Comparison of ENCODE assay signal across 8 cellular contexts in genomic region chr2:133421516-133422324, GRCh38.
DNase-seq lines count a peak whose midpoint lies in the region; ATAC-seq and TF ChIP-seq lines count a peak whose summit lies in the region.

No MANE protein-coding gene starts in this region.

- H3K27ac ChIP-seq in OCI-LY7 (ENCODE audit: low read depth, low read length, poor library complexity, severe bottlenecking): no peak overlapping the region

- no peaks in the 10 kb centered on the region for H3K4me1 ChIP-seq in OCI-LY7 (ENCODE audit: insufficient read depth, low read length, poor library complexity, severe bottlenecking)

- DNase-seq in DMS53 (lab: John Stamatoyannopoulos, UW): peak; percentile 71
- DNase-seq in NCI-H1092 (lab: John Stamatoyannopoulos, UW): peak; percentile 8
- DNase-seq in glomerular visceral epithelial cell (ENCODE audit: extremely low spot score): peak; percentile 84
- DNase-seq in OCI-LY7 (ENCODE audit: low spot score): no peak
- DNase-seq in Kasumi-1 (lab: John Stamatoyannopoulos, UW): no peak
- no peak for DNase-seq in NCI-H146 (lab: John Stamatoyannopoulos, UW)
- no peak for DNase-seq in dermis blood vessel endothelial cell

- no peak for TF ChIP-seq CTCF in OCI-LY7 (conservative IDR thresholded peaks at IDR 0.05; ENCODE audit: low read length)

- POLR2A ChIA-PET in OCI-LY7 (lab: Charles Lee): no interaction called here

- H2AFZ ChIP-seq in OCI-LY7 (ENCODE audit: low read length): no peak overlapping the region

- no peaks in the 10 kb centered on the region for H3K79me2 ChIP-seq in OCI-LY7 (ENCODE audit: insufficient read depth, low read depth, low read length)

- ATAC-seq in GM21786 (IDR thresholded peaks at IDR 0.05; ENCODE audit: unreplicated experiment): peak; percentile 94

- no peak overlapping the region for H3K4me2 ChIP-seq in OCI-LY7 (ENCODE audit: low read length)

- H4K20me1 ChIP-seq in OCI-LY7 (ENCODE audit: insufficient read depth, low read length): no peaks in the 10 kb centered on the region

- H3K9me2 ChIP-seq in OCI-LY7 (ENCODE audit: insufficient read depth, low read length): no peaks in the 10 kb centered on the region

- H3K36me3 ChIP-seq in OCI-LY7 (ENCODE audit: insufficient read depth, low read length): no peaks in the 10 kb centered on the region

- intact Hi-C loops in OCI-LY7 (cut with micrococcal nuclease; ENCODE audit: unreplicated experiment): no loop called here

- CTCF ChIA-PET in OCI-LY7 (lab: Charles Lee; ENCODE audit: unreplicated experiment): no interaction called here

- H3K4me3 ChIP-seq in OCI-LY7 (ENCODE audit: low read depth, low read length, poor library complexity, severe bottlenecking): no peak overlapping the region

- no TSS peak for BruUV-seq in OCI-LY7 (replicated peaks; lab: Mats Ljungman, UMichigan)

- H3K9me3 ChIP-seq in OCI-LY7 (ENCODE audit: low read length): no peaks in the 10 kb centered on the region

Comparison
In these comparisons a context has a peak if more than half of its experiments do, and no peak if none do; other contexts are left out.
1. DNase-seq: peak in DMS53 (single experiment), NCI-H1092 (single experiment) and glomerular visceral epithelial cell (single experiment); none in OCI-LY7 (single experiment), Kasumi-1 (0 of 2), NCI-H146 (single experiment) and dermis blood vessel endothelial cell (single experiment).